In the genomic region with DNA sequence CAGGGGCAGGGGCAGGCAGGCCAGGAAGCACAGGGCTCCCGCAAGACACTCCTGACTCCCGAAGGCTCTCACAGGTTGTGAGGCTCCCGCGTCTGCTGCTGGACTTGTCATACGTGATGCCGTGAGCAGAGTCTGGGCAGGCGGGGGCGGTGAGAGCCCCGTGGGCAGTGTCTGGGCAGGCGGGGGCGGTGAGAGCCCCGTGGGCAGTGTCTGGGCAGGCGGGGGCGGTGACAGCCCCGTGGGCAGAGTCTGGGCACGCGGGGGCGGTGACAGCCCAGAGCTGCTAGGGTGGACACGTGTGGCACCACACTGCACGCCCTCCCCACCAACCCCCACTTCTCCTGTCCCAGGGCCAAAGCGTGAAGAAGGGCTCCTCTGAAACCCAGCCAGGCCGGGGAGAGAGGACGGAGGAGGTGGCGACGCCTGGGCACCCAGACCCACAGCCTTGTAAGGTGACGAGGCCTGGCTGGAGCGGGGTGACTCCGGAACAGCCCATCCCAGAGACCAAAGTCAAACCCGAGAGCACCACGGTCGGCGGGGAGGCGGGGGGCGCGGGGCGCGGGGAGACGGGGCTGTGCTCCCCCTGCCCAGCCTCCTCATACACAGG, we compare ENCODE assay signal across 1 cellular context.
TF ChIP-seq lines count a peak whose summit lies in the region.

No MANE protein-coding gene starts in this region.

TF ChIP-seq in HCT116, 20 proteins besides CTCF, POLR2A, EP300 and RAD21 (continued from another document):
- TF ChIP-seq, protein P1, sequence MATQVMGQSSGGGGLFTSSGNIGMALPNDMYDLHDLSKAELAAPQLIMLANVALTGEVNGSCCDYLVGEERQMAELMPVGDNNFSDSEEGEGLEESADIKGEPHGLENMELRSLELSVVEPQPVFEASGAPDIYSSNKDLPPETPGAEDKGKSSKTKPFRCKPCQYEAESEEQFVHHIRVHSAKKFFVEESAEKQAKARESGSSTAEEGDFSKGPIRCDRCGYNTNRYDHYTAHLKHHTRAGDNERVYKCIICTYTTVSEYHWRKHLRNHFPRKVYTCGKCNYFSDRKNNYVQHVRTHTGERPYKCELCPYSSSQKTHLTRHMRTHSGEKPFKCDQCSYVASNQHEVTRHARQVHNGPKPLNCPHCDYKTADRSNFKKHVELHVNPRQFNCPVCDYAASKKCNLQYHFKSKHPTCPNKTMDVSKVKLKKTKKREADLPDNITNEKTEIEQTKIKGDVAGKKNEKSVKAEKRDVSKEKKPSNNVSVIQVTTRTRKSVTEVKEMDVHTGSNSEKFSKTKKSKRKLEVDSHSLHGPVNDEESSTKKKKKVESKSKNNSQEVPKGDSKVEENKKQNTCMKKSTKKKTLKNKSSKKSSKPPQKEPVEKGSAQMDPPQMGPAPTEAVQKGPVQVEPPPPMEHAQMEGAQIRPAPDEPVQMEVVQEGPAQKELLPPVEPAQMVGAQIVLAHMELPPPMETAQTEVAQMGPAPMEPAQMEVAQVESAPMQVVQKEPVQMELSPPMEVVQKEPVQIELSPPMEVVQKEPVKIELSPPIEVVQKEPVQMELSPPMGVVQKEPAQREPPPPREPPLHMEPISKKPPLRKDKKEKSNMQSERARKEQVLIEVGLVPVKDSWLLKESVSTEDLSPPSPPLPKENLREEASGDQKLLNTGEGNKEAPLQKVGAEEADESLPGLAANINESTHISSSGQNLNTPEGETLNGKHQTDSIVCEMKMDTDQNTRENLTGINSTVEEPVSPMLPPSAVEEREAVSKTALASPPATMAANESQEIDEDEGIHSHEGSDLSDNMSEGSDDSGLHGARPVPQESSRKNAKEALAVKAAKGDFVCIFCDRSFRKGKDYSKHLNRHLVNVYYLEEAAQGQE (IDR thresholded peaks at IDR 0.05; ENCODE audit: low read depth): no peak
- TF ChIP-seq CEBPB (IDR thresholded peaks at IDR 0.05; ENCODE audit: low read depth): no peak
- TF ChIP-seq SIN3A (IDR thresholded peaks at IDR 0.05; ENCODE audit: low read depth): no peak
- TF ChIP-seq FOSL1 (IDR thresholded peaks at IDR 0.05; ENCODE audit: low read depth): no peak
- TF ChIP-seq ZNF274 (IDR thresholded peaks at IDR 0.05; ENCODE audit: low read depth, low read length): no peak
- no peak for TF ChIP-seq EZH2 (IDR thresholded peaks at IDR 0.05)
- no peak for TF ChIP-seq YY1 (IDR thresholded peaks at IDR 0.05; ENCODE audit: extremely low read depth, insufficient replicate concordance, low read depth, low read length)
